ENCODE assay signal across 24 cellular contexts in genomic region chr7:96355990-96356506, GRCh38.
"Had no signal": no experiment of that assay in that cellular context is flagged by ENCODE, and none has a peak within 500 bp of the region (broad histone marks: within the 10 kb centered on the region; RNA-seq: fewer than 3 reads in every experiment).

No MANE protein-coding gene starts in this region.

- DNase-seq: cortex of kidney; effector memory CD8-positive, alpha-beta T cell; foreskin keratinocyte; heart left ventricle; kidney; mucosa of descending colon; naive B cell; sigmoid colon; stimulated activated CD4-positive, alpha-beta T cell treated with anti-CD3 and anti-CD28 coated beads, Interleukin-4, amount 100 ng/mL, for 4 hours; upper lobe of left lung had no signal

- H3K4me3 Mint-ChIP-seq: effector memory CD8-positive, alpha-beta T cell; memory B cell; mesothelial cell of epicardium; naive B cell; natural killer cell treated with Interleukin-12 subunit alpha and Interleukin-12 subunit beta and Interleukin-15 and Interleukin-18, amount 100 ng/mL, for 72 hours; neural crest cell; stimulated activated memory B cell treated with anti-CD40 and anti-IgM and Interleukin-4, amounts not matched to agents 10 μg/mL and 1 μg/mL and 100 μg/mL, for 72 hours; stimulated activated naive CD8-positive, alpha-beta T cell treated with anti-CD3 and anti-CD28 coated beads, Interleukin-15, Interleukin-2, amounts not matched to agents 100 ng/mL and 50 ng/mL, for 24 hours had no signal

- H3K4me2 ChIP-seq: hepatocyte had no signal

- H2AFZ ChIP-seq: hepatocyte had no signal

- H3K27me3 ChIP-seq: foreskin keratinocyte, gastroesophageal sphincter, heart left ventricle, hepatocyte, right atrium auricular region, sigmoid colon, tibial nerve, upper lobe of left lung, vagina had no signal

- H3K4me3 ChIP-seq: gastroesophageal sphincter, heart left ventricle, hepatocyte, lung, mucosa of descending colon, prostate gland, right atrium auricular region, sigmoid colon, thoracic aorta, tibial nerve, upper lobe of left lung, vagina had no signal

- H3K79me2 ChIP-seq: hepatocyte had no signal

- H3K9me3 ChIP-seq: gastroesophageal sphincter, heart left ventricle, mucosa of descending colon, prostate gland, right atrium auricular region, sigmoid colon, thoracic aorta, tibial nerve, upper lobe of left lung, vagina had no signal

- H3K36me3 ChIP-seq: gastroesophageal sphincter, heart left ventricle, prostate gland, right atrium auricular region, sigmoid colon, thoracic aorta, tibial nerve, upper lobe of left lung, vagina had no signal

- H3K4me1 Mint-ChIP-seq: memory B cell; mesothelial cell of epicardium; naive B cell; neural crest cell; stimulated activated memory B cell treated with anti-CD40 and anti-IgM and Interleukin-4, amounts not matched to agents 10 μg/mL and 1 μg/mL and 100 μg/mL, for 72 hours had no signal

- H3K27ac ChIP-seq: foreskin keratinocyte, gastroesophageal sphincter, heart left ventricle, hepatocyte, prostate gland, right atrium auricular region, sigmoid colon, thoracic aorta, tibial nerve, upper lobe of left lung, vagina had no signal

- H3K9me3 Mint-ChIP-seq: effector memory CD8-positive, alpha-beta T cell; memory B cell; mesothelial cell of epicardium; natural killer cell treated with Interleukin-12 subunit alpha and Interleukin-12 subunit beta and Interleukin-15 and Interleukin-18, amount 100 ng/mL, for 72 hours; neural crest cell; stimulated activated memory B cell treated with anti-CD40 and anti-IgM and Interleukin-4, amounts not matched to agents 10 μg/mL and 1 μg/mL and 100 μg/mL, for 72 hours; stimulated activated naive CD8-positive, alpha-beta T cell treated with anti-CD3 and anti-CD28 coated beads, Interleukin-15, Interleukin-2, amounts not matched to agents 100 ng/mL and 50 ng/mL, for 24 hours had no signal

- H3K36me3 Mint-ChIP-seq: memory B cell; mesothelial cell of epicardium; naive B cell; natural killer cell treated with Interleukin-12 subunit alpha and Interleukin-12 subunit beta and Interleukin-15 and Interleukin-18, amount 100 ng/mL, for 72 hours; stimulated activated memory B cell treated with anti-CD40 and anti-IgM and Interleukin-4, amounts not matched to agents 10 μg/mL and 1 μg/mL and 100 μg/mL, for 72 hours had no signal

- H3K4me1 ChIP-seq: foreskin keratinocyte, gastroesophageal sphincter, heart left ventricle, prostate gland, right atrium auricular region, sigmoid colon, tibial nerve, upper lobe of left lung, vagina had no signal

- H3K27ac Mint-ChIP-seq: effector memory CD8-positive, alpha-beta T cell; memory B cell; mesothelial cell of epicardium; natural killer cell treated with Interleukin-12 subunit alpha and Interleukin-12 subunit beta and Interleukin-15 and Interleukin-18, amount 100 ng/mL, for 72 hours; stimulated activated memory B cell treated with anti-CD40 and anti-IgM and Interleukin-4, amounts not matched to agents 10 μg/mL and 1 μg/mL and 100 μg/mL, for 72 hours; stimulated activated naive CD8-positive, alpha-beta T cell treated with anti-CD3 and anti-CD28 coated beads, Interleukin-15, Interleukin-2, amounts not matched to agents 100 ng/mL and 50 ng/mL, for 24 hours had no signal
